ENCODE assay signal across 1 cellular context in the genomic region with DNA sequence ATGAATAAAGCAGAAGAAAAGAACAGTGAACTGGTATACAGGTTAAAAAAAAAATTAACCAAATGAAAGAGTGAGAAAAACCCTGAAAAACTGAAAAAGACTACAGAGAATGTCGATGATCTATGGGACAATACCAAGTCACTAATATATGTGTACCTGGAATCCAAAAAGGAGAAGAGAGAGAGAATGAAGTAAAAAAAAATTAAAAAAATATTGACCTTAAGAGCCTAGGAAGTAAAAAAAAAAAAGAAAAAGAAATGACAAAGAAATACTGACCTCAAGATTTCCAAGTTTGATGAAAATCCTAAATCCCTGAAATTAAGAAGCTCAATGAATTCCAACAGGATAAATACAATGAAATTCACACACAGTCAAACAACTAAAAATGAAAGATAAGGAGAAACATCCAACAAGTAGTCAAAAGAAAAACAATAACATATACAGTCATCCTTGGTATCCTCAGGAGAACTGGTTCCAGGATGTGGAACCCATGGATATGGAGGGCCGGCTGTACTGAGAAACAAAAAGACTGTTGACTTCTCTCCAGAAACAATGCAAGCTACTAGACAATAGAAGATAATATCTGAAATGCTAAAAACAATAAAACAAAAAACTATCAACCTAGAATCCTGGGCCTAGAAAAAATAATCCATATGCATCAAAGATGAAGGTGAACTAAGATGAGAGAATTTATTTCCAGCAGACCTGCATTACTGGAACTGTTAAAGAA.
TF ChIP-seq lines count a peak whose summit lies in the region.

No MANE protein-coding gene starts in this region.

TF ChIP-seq in K562, 482 proteins besides CTCF, POLR2A, EP300 and RAD21 (continues in another document):
- TF ChIP-seq, protein P1, sequence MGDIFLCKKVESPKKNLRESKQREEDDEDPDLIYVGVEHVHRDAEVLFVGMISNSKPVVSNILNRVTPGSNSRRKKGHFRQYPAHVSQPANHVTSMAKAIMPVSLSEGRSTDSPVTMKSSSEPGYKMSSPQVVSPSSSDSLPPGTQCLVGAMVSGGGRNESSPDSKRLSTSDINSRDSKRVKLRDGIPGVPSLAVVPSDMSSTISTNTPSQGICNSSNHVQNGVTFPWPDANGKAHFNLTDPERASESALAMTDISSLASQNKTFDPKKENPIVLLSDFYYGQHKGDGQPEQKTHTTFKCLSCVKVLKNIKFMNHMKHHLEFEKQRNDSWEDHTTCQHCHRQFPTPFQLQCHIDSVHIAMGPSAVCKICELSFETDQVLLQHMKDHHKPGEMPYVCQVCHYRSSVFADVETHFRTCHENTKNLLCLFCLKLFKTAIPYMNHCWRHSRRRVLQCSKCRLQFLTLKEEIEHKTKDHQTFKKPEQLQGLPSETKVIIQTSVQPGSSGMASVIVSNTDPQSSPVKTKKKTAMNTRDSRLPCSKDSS (IDR thresholded peaks at IDR 0.05; ENCODE audit: low read depth, partially characterized antibody), result peak; percentile 94
- TF ChIP-seq TGIF2 (CRISPR knock-in tag; IDR thresholded peaks at IDR 0.05) (no peak), PCBP1 (IDR thresholded peaks at IDR 0.05; ENCODE audit: low read depth, low read length, poor library complexity, severe bottlenecking) (no peak), SOX6 (IDR thresholded peaks at IDR 0.05) (no peak), ZSCAN32 (CRISPR knock-in tag; IDR thresholded peaks at IDR 0.05) (no peak), PYGO2 (tag; IDR thresholded peaks at IDR 0.05) (no peak), KHSRP (IDR thresholded peaks at IDR 0.05) (peak; percentile 65), RBM15 (IDR thresholded peaks at IDR 0.05; ENCODE audit: insufficient read depth, low read length) (no peak), ZC3H11A (IDR thresholded peaks at IDR 0.05; ENCODE audit: low read depth, low read length) (0 out of 2 replicates have a peak, but pooled peaks have one; percentile 63), ZNF717 (CRISPR knock-in tag; IDR thresholded peaks at IDR 0.05) (no peak), GATAD2A (IDR thresholded peaks at IDR 0.05) (no peak), ETV6 (IDR thresholded peaks at IDR 0.05; ENCODE audit: borderline replicate concordance in 1 of 2, low read depth in 2 of 2, low read length in 1 of 2) (no peak; a peak in 1 of 4 replicates), ETV6 (CRISPR knock-in tag; IDR thresholded peaks at IDR 0.05; ENCODE audit: borderline replicate concordance) (no peak), SREBF1 (IDR thresholded peaks at IDR 0.05; ENCODE audit: borderline replicate concordance, low read depth, low read length) (no peak), ZEB2 (IDR thresholded peaks at IDR 0.05) (peak; percentile 61; the same call in 1 of the 2 replicates), MBD2 (IDR thresholded peaks at IDR 0.05; ENCODE audit: borderline replicate concordance, low read depth) (no peak), ZBTB1 (CRISPR knock-in tag; IDR thresholded peaks at IDR 0.05; ENCODE audit: borderline replicate concordance, low read depth) (no peak), SAFB (IDR thresholded peaks at IDR 0.05; ENCODE audit: borderline replicate concordance, low read depth, low read length) (0 out of 2 replicates have a peak, but pooled peaks have one; percentile 16), FOXA3 (CRISPR knock-in tag; conservative IDR thresholded peaks at IDR 0.05 in 1 of 2, IDR thresholded peaks at IDR 0.05 in 1 of 2) (no peak), NEUROD1 (IDR thresholded peaks at IDR 0.05; ENCODE audit: borderline replicate concordance, low read depth, low read length, partially characterized antibody) (no peak), ZNF354B (CRISPR knock-in tag; IDR thresholded peaks at IDR 0.05) (peak; percentile 9; the same call in 1 of the 2 replicates), ZNF165 (CRISPR knock-in tag; IDR thresholded peaks at IDR 0.05; ENCODE audit: borderline replicate concordance) (no peak)
- TF ChIP-seq, protein P2, sequence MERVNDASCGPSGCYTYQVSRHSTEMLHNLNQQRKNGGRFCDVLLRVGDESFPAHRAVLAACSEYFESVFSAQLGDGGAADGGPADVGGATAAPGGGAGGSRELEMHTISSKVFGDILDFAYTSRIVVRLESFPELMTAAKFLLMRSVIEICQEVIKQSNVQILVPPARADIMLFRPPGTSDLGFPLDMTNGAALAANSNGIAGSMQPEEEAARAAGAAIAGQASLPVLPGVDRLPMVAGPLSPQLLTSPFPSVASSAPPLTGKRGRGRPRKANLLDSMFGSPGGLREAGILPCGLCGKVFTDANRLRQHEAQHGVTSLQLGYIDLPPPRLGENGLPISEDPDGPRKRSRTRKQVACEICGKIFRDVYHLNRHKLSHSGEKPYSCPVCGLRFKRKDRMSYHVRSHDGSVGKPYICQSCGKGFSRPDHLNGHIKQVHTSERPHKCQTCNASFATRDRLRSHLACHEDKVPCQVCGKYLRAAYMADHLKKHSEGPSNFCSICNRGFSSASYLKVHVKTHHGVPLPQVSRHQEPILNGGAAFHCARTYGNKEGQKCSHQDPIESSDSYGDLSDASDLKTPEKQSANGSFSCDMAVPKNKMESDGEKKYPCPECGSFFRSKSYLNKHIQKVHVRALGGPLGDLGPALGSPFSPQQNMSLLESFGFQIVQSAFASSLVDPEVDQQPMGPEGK (CRISPR knock-in tag; IDR thresholded peaks at IDR 0.05; ENCODE audit: borderline replicate concordance), result 0 out of 2 replicates have a peak, but pooled peaks have one; percentile 69
- TF ChIP-seq, protein P3, sequence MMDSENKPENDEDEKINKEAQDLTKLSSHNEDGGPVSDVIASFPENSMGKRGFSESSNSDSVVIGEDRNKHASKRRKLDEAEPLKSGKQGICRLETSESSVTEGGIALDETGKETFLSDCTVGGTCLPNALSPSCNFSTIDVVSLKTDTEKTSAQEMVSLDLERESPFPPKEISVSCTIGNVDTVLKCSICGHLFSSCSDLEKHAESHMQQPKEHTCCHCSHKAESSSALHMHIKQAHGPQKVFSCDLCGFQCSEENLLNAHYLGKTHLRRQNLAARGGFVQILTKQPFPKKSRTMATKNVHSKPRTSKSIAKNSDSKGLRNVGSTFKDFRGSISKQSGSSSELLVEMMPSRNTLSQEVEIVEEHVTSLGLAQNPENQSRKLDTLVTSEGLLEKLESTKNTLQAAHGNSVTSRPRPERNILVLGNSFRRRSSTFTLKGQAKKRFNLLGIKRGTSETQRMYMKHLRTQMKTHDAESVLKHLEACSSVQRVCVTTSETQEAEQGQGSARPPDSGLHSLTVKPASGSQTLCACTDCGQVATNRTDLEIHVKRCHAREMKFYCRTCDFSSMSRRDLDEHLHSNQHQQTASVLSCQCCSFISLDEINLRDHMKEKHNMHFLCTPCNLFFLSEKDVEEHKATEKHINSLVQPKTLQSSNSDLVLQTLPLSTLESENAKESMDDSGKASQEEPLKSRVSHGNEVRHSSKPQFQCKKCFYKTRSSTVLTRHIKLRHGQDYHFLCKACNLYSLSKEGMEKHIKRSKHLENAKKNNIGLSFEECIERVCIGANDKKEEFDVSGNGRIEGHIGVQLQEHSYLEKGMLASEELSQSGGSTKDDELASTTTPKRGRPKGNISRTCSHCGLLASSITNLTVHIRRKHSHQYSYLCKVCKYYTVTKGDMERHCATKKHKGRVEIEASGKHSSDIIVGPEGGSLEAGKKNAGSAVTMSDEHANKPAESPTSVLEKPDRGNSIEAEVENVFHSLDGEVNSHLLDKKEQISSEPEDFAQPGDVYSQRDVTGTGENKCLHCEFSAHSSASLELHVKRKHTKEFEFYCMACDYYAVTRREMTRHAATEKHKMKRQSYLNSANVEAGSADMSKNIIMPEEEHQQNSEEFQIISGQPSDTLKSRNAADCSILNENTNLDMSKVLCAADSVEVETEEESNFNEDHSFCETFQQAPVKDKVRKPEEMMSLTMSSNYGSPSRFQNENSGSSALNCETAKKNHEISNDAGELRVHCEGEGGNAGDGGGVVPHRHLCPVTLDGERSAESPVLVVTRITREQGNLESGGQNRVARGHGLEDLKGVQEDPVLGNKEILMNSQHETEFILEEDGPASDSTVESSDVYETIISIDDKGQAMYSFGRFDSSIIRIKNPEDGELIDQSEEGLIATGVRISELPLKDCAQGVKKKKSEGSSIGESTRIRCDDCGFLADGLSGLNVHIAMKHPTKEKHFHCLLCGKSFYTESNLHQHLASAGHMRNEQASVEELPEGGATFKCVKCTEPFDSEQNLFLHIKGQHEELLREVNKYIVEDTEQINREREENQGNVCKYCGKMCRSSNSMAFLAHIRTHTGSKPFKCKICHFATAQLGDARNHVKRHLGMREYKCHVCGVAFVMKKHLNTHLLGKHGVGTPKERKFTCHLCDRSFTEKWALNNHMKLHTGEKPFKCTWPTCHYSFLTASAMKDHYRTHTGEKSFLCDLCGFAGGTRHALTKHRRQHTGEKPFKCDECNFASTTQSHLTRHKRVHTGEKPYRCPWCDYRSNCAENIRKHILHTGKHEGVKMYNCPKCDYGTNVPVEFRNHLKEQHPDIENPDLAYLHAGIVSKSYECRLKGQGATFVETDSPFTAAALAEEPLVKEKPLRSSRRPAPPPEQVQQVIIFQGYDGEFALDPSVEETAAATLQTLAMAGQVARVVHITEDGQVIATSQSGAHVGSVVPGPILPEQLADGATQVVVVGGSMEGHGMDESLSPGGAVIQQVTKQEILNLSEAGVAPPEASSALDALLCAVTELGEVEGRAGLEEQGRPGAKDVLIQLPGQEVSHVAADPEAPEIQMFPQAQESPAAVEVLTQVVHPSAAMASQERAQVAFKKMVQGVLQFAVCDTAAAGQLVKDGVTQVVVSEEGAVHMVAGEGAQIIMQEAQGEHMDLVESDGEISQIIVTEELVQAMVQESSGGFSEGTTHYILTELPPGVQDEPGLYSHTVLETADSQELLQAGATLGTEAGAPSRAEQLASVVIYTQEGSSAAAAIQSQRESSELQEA (IDR thresholded peaks at IDR 0.05; ENCODE audit: low read depth), result peak; percentile 61
- TF ChIP-seq, protein P4, sequence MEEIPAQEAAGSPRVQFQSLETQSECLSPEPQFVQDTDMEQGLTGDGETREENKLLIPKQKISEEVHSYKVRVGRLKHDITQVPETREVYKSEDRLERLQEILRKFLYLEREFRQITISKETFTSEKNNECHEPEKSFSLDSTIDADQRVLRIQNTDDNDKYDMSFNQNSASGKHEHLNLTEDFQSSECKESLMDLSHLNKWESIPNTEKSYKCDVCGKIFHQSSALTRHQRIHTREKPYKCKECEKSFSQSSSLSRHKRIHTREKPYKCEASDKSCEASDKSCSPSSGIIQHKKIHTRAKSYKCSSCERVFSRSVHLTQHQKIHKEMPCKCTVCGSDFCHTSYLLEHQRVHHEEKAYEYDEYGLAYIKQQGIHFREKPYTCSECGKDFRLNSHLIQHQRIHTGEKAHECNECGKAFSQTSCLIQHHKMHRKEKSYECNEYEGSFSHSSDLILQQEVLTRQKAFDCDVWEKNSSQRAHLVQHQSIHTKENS (CRISPR knock-in tag; IDR thresholded peaks at IDR 0.05), result 0 out of 2 replicates have a peak, but pooled peaks have one; percentile 74
- TF ChIP-seq, protein P5, sequence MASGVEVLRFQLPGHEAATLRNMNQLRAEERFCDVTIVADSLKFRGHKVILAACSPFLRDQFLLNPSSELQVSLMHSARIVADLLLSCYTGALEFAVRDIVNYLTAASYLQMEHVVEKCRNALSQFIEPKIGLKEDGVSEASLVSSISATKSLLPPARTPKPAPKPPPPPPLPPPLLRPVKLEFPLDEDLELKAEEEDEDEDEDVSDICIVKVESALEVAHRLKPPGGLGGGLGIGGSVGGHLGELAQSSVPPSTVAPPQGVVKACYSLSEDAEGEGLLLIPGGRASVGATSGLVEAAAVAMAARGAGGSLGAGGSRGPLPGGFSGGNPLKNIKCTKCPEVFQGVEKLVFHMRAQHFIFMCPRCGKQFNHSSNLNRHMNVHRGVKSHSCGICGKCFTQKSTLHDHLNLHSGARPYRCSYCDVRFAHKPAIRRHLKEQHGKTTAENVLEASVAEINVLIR (CRISPR knock-in tag; IDR thresholded peaks at IDR 0.05), result no peak
- TF ChIP-seq, protein P6, sequence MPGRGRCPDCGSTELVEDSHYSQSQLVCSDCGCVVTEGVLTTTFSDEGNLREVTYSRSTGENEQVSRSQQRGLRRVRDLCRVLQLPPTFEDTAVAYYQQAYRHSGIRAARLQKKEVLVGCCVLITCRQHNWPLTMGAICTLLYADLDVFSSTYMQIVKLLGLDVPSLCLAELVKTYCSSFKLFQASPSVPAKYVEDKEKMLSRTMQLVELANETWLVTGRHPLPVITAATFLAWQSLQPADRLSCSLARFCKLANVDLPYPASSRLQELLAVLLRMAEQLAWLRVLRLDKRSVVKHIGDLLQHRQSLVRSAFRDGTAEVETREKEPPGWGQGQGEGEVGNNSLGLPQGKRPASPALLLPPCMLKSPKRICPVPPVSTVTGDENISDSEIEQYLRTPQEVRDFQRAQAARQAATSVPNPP (IDR thresholded peaks at IDR 0.05; ENCODE audit: borderline replicate concordance, insufficient read depth, insufficient read length), result no peak
- TF ChIP-seq, protein P7, sequence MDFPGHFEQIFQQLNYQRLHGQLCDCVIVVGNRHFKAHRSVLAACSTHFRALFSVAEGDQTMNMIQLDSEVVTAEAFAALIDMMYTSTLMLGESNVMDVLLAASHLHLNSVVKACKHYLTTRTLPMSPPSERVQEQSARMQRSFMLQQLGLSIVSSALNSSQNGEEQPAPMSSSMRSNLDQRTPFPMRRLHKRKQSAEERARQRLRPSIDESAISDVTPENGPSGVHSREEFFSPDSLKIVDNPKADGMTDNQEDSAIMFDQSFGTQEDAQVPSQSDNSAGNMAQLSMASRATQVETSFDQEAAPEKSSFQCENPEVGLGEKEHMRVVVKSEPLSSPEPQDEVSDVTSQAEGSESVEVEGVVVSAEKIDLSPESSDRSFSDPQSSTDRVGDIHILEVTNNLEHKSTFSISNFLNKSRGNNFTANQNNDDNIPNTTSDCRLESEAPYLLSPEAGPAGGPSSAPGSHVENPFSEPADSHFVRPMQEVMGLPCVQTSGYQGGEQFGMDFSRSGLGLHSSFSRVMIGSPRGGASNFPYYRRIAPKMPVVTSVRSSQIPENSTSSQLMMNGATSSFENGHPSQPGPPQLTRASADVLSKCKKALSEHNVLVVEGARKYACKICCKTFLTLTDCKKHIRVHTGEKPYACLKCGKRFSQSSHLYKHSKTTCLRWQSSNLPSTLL (IDR thresholded peaks at IDR 0.05), result peak; percentile 65; the same call in 1 of the 2 replicates
- TF ChIP-seq, protein P8, sequence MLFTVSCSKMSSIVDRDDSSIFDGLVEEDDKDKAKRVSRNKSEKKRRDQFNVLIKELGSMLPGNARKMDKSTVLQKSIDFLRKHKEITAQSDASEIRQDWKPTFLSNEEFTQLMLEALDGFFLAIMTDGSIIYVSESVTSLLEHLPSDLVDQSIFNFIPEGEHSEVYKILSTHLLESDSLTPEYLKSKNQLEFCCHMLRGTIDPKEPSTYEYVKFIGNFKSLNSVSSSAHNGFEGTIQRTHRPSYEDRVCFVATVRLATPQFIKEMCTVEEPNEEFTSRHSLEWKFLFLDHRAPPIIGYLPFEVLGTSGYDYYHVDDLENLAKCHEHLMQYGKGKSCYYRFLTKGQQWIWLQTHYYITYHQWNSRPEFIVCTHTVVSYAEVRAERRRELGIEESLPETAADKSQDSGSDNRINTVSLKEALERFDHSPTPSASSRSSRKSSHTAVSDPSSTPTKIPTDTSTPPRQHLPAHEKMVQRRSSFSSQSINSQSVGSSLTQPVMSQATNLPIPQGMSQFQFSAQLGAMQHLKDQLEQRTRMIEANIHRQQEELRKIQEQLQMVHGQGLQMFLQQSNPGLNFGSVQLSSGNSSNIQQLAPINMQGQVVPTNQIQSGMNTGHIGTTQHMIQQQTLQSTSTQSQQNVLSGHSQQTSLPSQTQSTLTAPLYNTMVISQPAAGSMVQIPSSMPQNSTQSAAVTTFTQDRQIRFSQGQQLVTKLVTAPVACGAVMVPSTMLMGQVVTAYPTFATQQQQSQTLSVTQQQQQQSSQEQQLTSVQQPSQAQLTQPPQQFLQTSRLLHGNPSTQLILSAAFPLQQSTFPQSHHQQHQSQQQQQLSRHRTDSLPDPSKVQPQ (CRISPR knock-in tag; IDR thresholded peaks at IDR 0.05; ENCODE audit: borderline replicate concordance), result no peak
